Comparison of ENCODE assay signal across 16 cellular contexts in genomic region chr4:35939746-35940145, GRCh38.
DNase-seq lines count a peak whose midpoint lies in the region; FAIRE-seq and TF ChIP-seq lines count a peak whose summit lies in the region.
"Had no signal": no experiment of that assay in that cellular context is flagged by ENCODE, and none has a peak within 500 bp of the region (broad histone marks: within the 10 kb centered on the region; RNA-seq: fewer than 3 reads in every experiment).

No MANE protein-coding gene starts in this region.

- H3K4me1 ChIP-seq in mesendoderm (ENCODE audit: control insufficient read depth, low read depth, low read length), result no peaks in the 10 kb centered on the region

- no peak overlapping the region for H3K9ac ChIP-seq in mesendoderm (ENCODE audit: low read length)
- H3K9ac ChIP-seq: SK-N-SH had no signal

- peak overlapping the region; percentile 13 for H4K8ac ChIP-seq in mesendoderm (ENCODE audit: low read depth, low read length)

- no peak overlapping the region for H3K4me3 ChIP-seq in mesendoderm (ENCODE audit: low read length)

- H3K27ac ChIP-seq in mesendoderm (ENCODE audit: low read depth, low read length), result no peak overlapping the region

- no peak overlapping the region for H3K4me2 ChIP-seq in mesendoderm (ENCODE audit: low read length)
- H3K4me2 ChIP-seq: SK-N-SH had no signal

- no peak for TF ChIP-seq POLR2A in H54 (IDR thresholded peaks at IDR 0.05; ENCODE audit: low read depth, low read length)

- no peak overlapping the region for H3K56ac ChIP-seq in mesendoderm (ENCODE audit: low read length)

- no peak overlapping the region for H2AK5ac ChIP-seq in mesendoderm (ENCODE audit: low read length)

- no peak overlapping the region for H2BK15ac ChIP-seq in mesendoderm (replicated peaks; ENCODE audit: low read depth)

- no peak overlapping the region for H3K4ac ChIP-seq in mesendoderm (ENCODE audit: low read depth, low read length)

- DNase-seq in COR-L47 (lab: John Stamatoyannopoulos, UW) (peak; percentile 46), NCI-H1048 (lab: John Stamatoyannopoulos, UW) (peak; percentile 12), NCI-H748 (lab: John Stamatoyannopoulos, UW; ENCODE audit: unreplicated experiment) (peak; percentile 85), mesendoderm (no peak), islet precursor cell (no peak), H54 (ENCODE audit: insufficient read length, low spot score) (no peak), amygdala (lab: John Stamatoyannopoulos, UW) (no peak)
- DNase-seq: ACHN; CD4-positive, alpha-beta T cell; GF-D8; HCEC 1CT; NCI-H1694 treated with DMSO at 0.1 percent for 48 hours; NCI-H2171; SK-N-SH; T-helper 1 cell had no signal

- H2BK5ac ChIP-seq in mesendoderm (ENCODE audit: low read length), result no peak overlapping the region

- no peak overlapping the region for H4K5ac ChIP-seq in mesendoderm (ENCODE audit: low read length)

- H2BK120ac ChIP-seq in mesendoderm (ENCODE audit: low read depth, low read length), result no peak overlapping the region

- H3K18ac ChIP-seq in mesendoderm (ENCODE audit: low read length), result no peak overlapping the region

- H3K27me3 ChIP-seq in mesendoderm (ENCODE audit: insufficient read depth, low read length, poor library complexity), result no peaks in the 10 kb centered on the region

- no peak for FAIRE-seq in H54 (lab: Jason Lieb, UNC)
- FAIRE-seq: D721Med had no signal

- no peaks in the 10 kb centered on the region for H3K36me3 ChIP-seq in mesendoderm (ENCODE audit: control insufficient read depth, insufficient read depth, low read length)

- no peak overlapping the region for H3K23ac ChIP-seq in mesendoderm (ENCODE audit: low read length)

- WGBS in mesendoderm (ENCODE audit: extremely low coverage, insufficient coverage, low lambda C conversion rate), result no CpG with 5 or more reads among the region's 1 CpG

- no peaks in the 10 kb centered on the region for H3K79me1 ChIP-seq in mesendoderm (ENCODE audit: low read length)

- no peaks in the 10 kb centered on the region for H3K79me2 ChIP-seq in mesendoderm (ENCODE audit: control insufficient read depth, insufficient read depth, low read length)

Comparison
In these comparisons a context has a peak if more than half of its experiments do, and no peak if none do; other contexts are left out.
1. DNase-seq: peak in COR-L47 (single experiment), NCI-H1048 (single experiment) and NCI-H748 (single experiment); none in mesendoderm (single experiment), islet precursor cell (single experiment), H54 (single experiment) and amygdala (0 of 56).